ENCODE assay signal across 8 cellular contexts in genomic region chr7:97871659-97872024, GRCh38. TPM values are rescaled to one million over a fixed set of nuclear protein-coding genes. Genes with fewer than 3 reads are reported as not detected.
A peak's percentile ranks its signal among the peaks of the same experiment; 100 is the strongest.
DNase-seq lines count a peak whose midpoint lies in the region; ATAC-seq lines count a peak whose summit lies in the region.

No MANE protein-coding gene starts in this region.

- H3K27ac Mint-ChIP-seq in CD4-positive, CD25-positive, alpha-beta regulatory T cell = peak overlapping the region; percentile 88 to 97 (median 93)
- peak overlapping the region; percentile 95 for H3K27ac Mint-ChIP-seq in activated naive CD8-positive, alpha-beta T cell treated with anti-CD3 and anti-CD28 coated beads for 36 hours

- no peaks in the 10 kb centered on the region for H3K27me3 ChIP-seq in CD4-positive, CD25-positive, alpha-beta regulatory T cell (ENCODE audit: control insufficient read depth, insufficient read depth, low read length)

- peaks cover 11 to 26% (median 17%) of the 10 kb centered on the region in 4 donors for H3K4me1 Mint-ChIP-seq in CD4-positive, CD25-positive, alpha-beta regulatory T cell
- H3K4me1 Mint-ChIP-seq in activated naive CD8-positive, alpha-beta T cell treated with anti-CD3 and anti-CD28 coated beads for 36 hours = peaks cover 22% of the 10 kb centered on the region

- H3K4me1 ChIP-seq in CD4-positive, CD25-positive, alpha-beta regulatory T cell (ENCODE audit: control insufficient read depth, insufficient read depth, low read length, poor library complexity, severe bottlenecking) = peaks cover 14% of the 10 kb centered on the region

- H3K9me3 Mint-ChIP-seq in CD4-positive, CD25-positive, alpha-beta regulatory T cell = no peaks in the 10 kb centered on the region
- no peaks in the 10 kb centered on the region for H3K9me3 Mint-ChIP-seq in activated naive CD8-positive, alpha-beta T cell treated with anti-CD3 and anti-CD28 coated beads for 36 hours

- no peaks in the 10 kb centered on the region for H3K27me3 Mint-ChIP-seq in CD4-positive, CD25-positive, alpha-beta regulatory T cell
- H3K27me3 Mint-ChIP-seq in activated naive CD8-positive, alpha-beta T cell treated with anti-CD3 and anti-CD28 coated beads for 36 hours = no peaks in the 10 kb centered on the region

- peak; percentile 6 for ATAC-seq in CD4-positive, CD25-positive, alpha-beta regulatory T cell (ENCODE audit: low read depth in 2 of 2)
- peak; percentile 2 for ATAC-seq in GM21367 (IDR thresholded peaks at IDR 0.05; ENCODE audit: unreplicated experiment)

- H3K4me3 ChIP-seq in CD4-positive, CD25-positive, alpha-beta regulatory T cell (ENCODE audit: low read depth, low read length) = peak overlapping the region; percentile 72

- no peaks in the 10 kb centered on the region for H3K9me3 ChIP-seq in CD4-positive, CD25-positive, alpha-beta regulatory T cell (ENCODE audit: control insufficient read depth in 2 of 2, low read length in 2 of 2)

- peak overlapping the region; percentile 72 for H3K27ac ChIP-seq in CD4-positive, CD25-positive, alpha-beta regulatory T cell (ENCODE audit: insufficient read depth, low read length, poor library complexity, severe bottlenecking)

- H3K36me3 ChIP-seq in CD4-positive, CD25-positive, alpha-beta regulatory T cell (ENCODE audit: control insufficient read depth, insufficient read depth, low read length) = peaks cover 16% of the 10 kb centered on the region

- H3K36me3 Mint-ChIP-seq in CD4-positive, CD25-positive, alpha-beta regulatory T cell = peaks cover 8% of the 10 kb centered on the region
- H3K36me3 Mint-ChIP-seq in activated naive CD8-positive, alpha-beta T cell treated with anti-CD3 and anti-CD28 coated beads for 36 hours = peaks cover 27% of the 10 kb centered on the region

- DNase-seq in CD4-positive, CD25-positive, alpha-beta regulatory T cell = peak in 2 of 3 donors; percentile 4 to 61
- DNase-seq in NCI-H2107 treated with DMSO at 0.1 percent for 48 hours (lab: John Stamatoyannopoulos, UW; ENCODE audit: unreplicated experiment) (peak; percentile 75), iPS-NIHi11 (ENCODE audit: low spot score) (peak; percentile 52), medulla oblongata (ENCODE audit: extremely low spot score) (no peak), SKM-1 treated with dmso at 0.1 percent for 144 hours (lab: John Stamatoyannopoulos, UW; ENCODE audit: unreplicated experiment) (no peak)
- DNase-seq in activated naive CD8-positive, alpha-beta T cell treated with anti-CD3 and anti-CD28 coated beads for 36 hours = no peak
- DNase-seq in stimulated activated CD4-positive, alpha-beta T cell treated with anti-CD3 and anti-CD28 coated beads, Interleukin-4, amount 100 ng/mL, for 24 hours = peak; percentile 35

- peak overlapping the region; percentile 88 to 93 (median 90) for H3K4me3 Mint-ChIP-seq in CD4-positive, CD25-positive, alpha-beta regulatory T cell
- H3K4me3 Mint-ChIP-seq in activated naive CD8-positive, alpha-beta T cell treated with anti-CD3 and anti-CD28 coated beads for 36 hours = peak overlapping the region; percentile 89

RNA-seq across cellular contexts. Expression of gene ASNS, which starts 0.6 kb away (rescaled TPM):
- 15.8 TPM for total RNA-seq in CD4-positive, CD25-positive, alpha-beta regulatory T cell
- 10 to 100 TPM; 33.2 to 43.6 (median 34.5) TPM for polyA plus RNA-seq in CD4-positive, CD25-positive, alpha-beta regulatory T cell
- 100 to 1,000 TPM; 210 to 216 TPM for total RNA-seq in activated naive CD8-positive, alpha-beta T cell treated with anti-CD3 and anti-CD28 coated beads for 36 hours

Comparison
In these comparisons a context has a peak if more than half of its experiments do, and no peak if none do; other contexts are left out.
1. DNase-seq: peak in CD4-positive, CD25-positive, alpha-beta regulatory T cell (2 of 3), NCI-H2107 treated with DMSO at 0.1 percent for 48 hours (single experiment), iPS-NIHi11 (single experiment) and stimulated activated CD4-positive, alpha-beta T cell treated with anti-CD3 and anti-CD28 coated beads, Interleukin-4, amount 100 ng/mL, for 24 hours (single experiment); none in activated naive CD8-positive, alpha-beta T cell treated with anti-CD3 and anti-CD28 coated beads for 36 hours (single experiment), medulla oblongata (single experiment) and SKM-1 treated with dmso at 0.1 percent for 144 hours (single experiment).
2. RNA of gene ASNS, which starts 0.6 kb away (total RNA-seq): 210 to 216 TPM in activated naive CD8-positive, alpha-beta T cell treated with anti-CD3 and anti-CD28 coated beads for 36 hours; 15.8 TPM in CD4-positive, CD25-positive, alpha-beta regulatory T cell (single experiment); every median in the first group is over 10 times any median in the second.